27 cellular contexts compared by ENCODE assay signal in genomic region chr10:87715727-87716670, GRCh38. TPM values are rescaled to one million over a fixed set of nuclear protein-coding genes. Genes with fewer than 3 reads are reported as not detected.
DNase-seq lines count a peak whose midpoint lies in the region; ATAC-seq, FAIRE-seq and TF ChIP-seq lines count a peak whose summit lies in the region.
"Had no signal": no experiment of that assay in that cellular context is flagged by ENCODE, and none has a peak within 500 bp of the region (broad histone marks: within the 10 kb centered on the region; RNA-seq: fewer than 3 reads in every experiment).

No MANE protein-coding gene starts in this region.

- BruUV-seq in endothelial cell of umbilical vein (replicated peaks; lab: Mats Ljungman, UMichigan): no TSS peak

- peak overlapping the region; percentile 46 for H3K27ac ChIP-seq in endothelial cell of umbilical vein (ENCODE audit: insufficient read depth, low read depth, low read length)
- H3K27ac ChIP-seq in lower lobe of right lung: peak overlapping the region; percentile 67
- peak overlapping the region; percentile 59 for H3K27ac ChIP-seq in upper lobe of right lung
- H3K27ac ChIP-seq: 22Rv1, epithelial cell of prostate had no signal

- H3K4me3 ChIP-seq in endothelial cell of umbilical vein (replicated peaks in 1 of 3; ENCODE audit: insufficient read depth in 1 of 3, low read depth in 1 of 3, low read length in 3 of 3) (no peak overlapping the region), lower lobe of right lung (no peak overlapping the region), upper lobe of right lung (no peak overlapping the region)
- H3K4me3 ChIP-seq: GM12878 had no signal

- POLR2A ChIA-PET in endothelial cell of umbilical vein (lab: Charles Lee): no interaction called here

- H3K4me2 ChIP-seq in endothelial cell of umbilical vein (ENCODE audit: insufficient read depth, low read length): peak overlapping the region; percentile 31

- CTCF ChIA-PET in endothelial cell of umbilical vein (lab: Charles Lee): interaction anchor here (0.6 to 1.4 kb wide), 6 partner anchors 12 to 59 kb away, joined by 3 to 7 read pairs (median 3); no protein-coding TSS in a partner anchor

- H4K20me1 ChIP-seq in endothelial cell of umbilical vein (replicated peaks; ENCODE audit: control insufficient read depth, extremely low read depth, insufficient read depth, low read length): no peaks in the 10 kb centered on the region

- no peak for TF ChIP-seq POLR2A in endothelial cell of umbilical vein (IDR thresholded peaks at IDR 0.05; ENCODE audit: low read depth, low read length)

- DNase-seq in Right ventricle myocardium inferior (ENCODE audit: missing footprints): no peak
- DNase-seq in cardiac septum (ENCODE audit: low spot score): no peak
- DNase-seq in endothelial cell of umbilical vein (ENCODE audit: low read depth, low spot score): peak; percentile 59
- DNase-seq in lower lobe of right lung: no peak
- DNase-seq in upper lobe of right lung: no peak
- DNase-seq in NAMALWA (ENCODE audit: low spot score): no peak
- DNase-seq in iPS-NIHi7 (ENCODE audit: extremely low spot score): no peak
- DNase-seq: activated CD4-positive, CD25-positive, alpha-beta regulatory T cell; activated CD8-positive, alpha-beta memory T cell treated with anti-CD3 and anti-CD28 coated beads, Interleukin-2, amount 10 ng/mL, durations not matched to agents 7 days and 5 days; activated naive CD4-positive, alpha-beta T cell; activated T-cell treated with anti-CD3 and anti-CD28 coated beads, Interleukin-2, amount 50 U/mL, for 48 hours; CD4-positive, alpha-beta T cell; foreskin fibroblast; left colon; NCI-H2029 treated with DMSO at 0.1 percent for 48 hours; NCI-H526 treated with DMSO at 0.1 percent for 48 hours; SIG-M5; stimulated activated CD4-positive, alpha-beta T cell treated with anti-CD3 and anti-CD28 coated beads, Interleukin-4, amount 100 ng/mL, for 24 hours; substantia nigra had no signal

- FAIRE-seq in endothelial cell of umbilical vein (lab: Jason Lieb, UNC): peak; percentile 38
- FAIRE-seq: D721Med, GM12878, H1 had no signal

- dilution Hi-C loops in endothelial cell of umbilical vein (cut with MboI; ENCODE audit: extremely low pct_ligation_motif_present, low sequenced_read_pairs): no loop called here

- H3K27me3 ChIP-seq in endothelial cell of umbilical vein (ENCODE audit: control insufficient read depth in 2 of 2, insufficient read depth in 2 of 2, low read length in 2 of 2): no peaks in the 10 kb centered on the region
- H3K27me3 ChIP-seq in lower lobe of right lung (ENCODE audit: low read depth): no peaks in the 10 kb centered on the region
- no peaks in the 10 kb centered on the region for H3K27me3 ChIP-seq in upper lobe of right lung

- TF ChIP-seq CTCF in endothelial cell of umbilical vein (IDR thresholded peaks at IDR 0.05; ENCODE audit: extremely low read depth in 1 of 2, insufficient read depth in 1 of 2, low read depth in 1 of 2, low read length in 2 of 2) (no peak), lower lobe of right lung (IDR thresholded peaks at IDR 0.05) (no peak), upper lobe of right lung (IDR thresholded peaks at IDR 0.05) (no peak)

- H3K79me2 ChIP-seq in endothelial cell of umbilical vein (ENCODE audit: control insufficient read depth, insufficient read depth, low read length): no peaks in the 10 kb centered on the region

- no peak overlapping the region for H2AFZ ChIP-seq in endothelial cell of umbilical vein (ENCODE audit: low read depth, low read length)

- H3K9ac ChIP-seq in endothelial cell of umbilical vein (replicated peaks; ENCODE audit: extremely low read depth, insufficient read depth, low read length): no peak overlapping the region

- H3K36me3 ChIP-seq in endothelial cell of umbilical vein (ENCODE audit: control insufficient read depth in 2 of 2, extremely low read depth in 1 of 2, insufficient read depth in 2 of 2, low read length in 2 of 2): peaks cover 0 to 8% of the 10 kb centered on the region in 2 experiments
- H3K36me3 ChIP-seq in lower lobe of right lung: peaks cover 66% of the 10 kb centered on the region
- peaks cover 65% of the 10 kb centered on the region for H3K36me3 ChIP-seq in upper lobe of right lung

- H3K9me3 ChIP-seq in endothelial cell of umbilical vein (replicated peaks; ENCODE audit: control insufficient read depth, insufficient read depth, low read length) (no peaks in the 10 kb centered on the region), lower lobe of right lung (no peaks in the 10 kb centered on the region), upper lobe of right lung (no peaks in the 10 kb centered on the region)

- H3K4me1 ChIP-seq in endothelial cell of umbilical vein (ENCODE audit: control insufficient read depth, extremely low read depth, insufficient read depth, low read length) (peaks cover 32% of the 10 kb centered on the region), lower lobe of right lung (peaks cover 44% of the 10 kb centered on the region), upper lobe of right lung (peaks cover 17% of the 10 kb centered on the region)

- no peaks in the 10 kb centered on the region for H3K9me1 ChIP-seq in endothelial cell of umbilical vein (replicated peaks; ENCODE audit: control insufficient read depth, extremely low read depth, insufficient read depth, low read length)

- intact Hi-C loops in Right ventricle myocardium inferior (cut with DNase I) (no loop called here), cardiac septum (cut with DNase I) (no loop called here), endothelial cell of umbilical vein (cut with micrococcal nuclease) (loop anchor here (1.0 kb wide), 1 partner anchor 56 kb away; no protein-coding TSS in a partner anchor), lower lobe of right lung (cut with DNase I) (no loop called here), upper lobe of right lung (cut with DNase I) (loop anchor here (10.0 kb wide), 1 partner anchor 51 kb away; no protein-coding TSS in a partner anchor)

- peak; percentile 50 for ATAC-seq in Right ventricle myocardium inferior
- peak; percentile 32 to 34 for ATAC-seq in lower lobe of right lung
- ATAC-seq in upper lobe of right lung: peak; percentile 47
- no peak for ATAC-seq in GM18502 (IDR thresholded peaks at IDR 0.05; ENCODE audit: poor library complexity, unreplicated experiment)
- ATAC-seq: activated CD8-positive, alpha-beta memory T cell treated with anti-CD3 and anti-CD28 coated beads, Interleukin-2, amount 10 ng/mL, durations not matched to agents 7 days and 5 days; GM12878; left colon; Panc1; stimulated activated effector memory CD8-positive, alpha-beta T cell treated with anti-CD3 and anti-CD28 coated beads, Interleukin-12 subunit alpha, Interleukin-12 subunit beta, amount 100 ng/mL, for 72 hours had no signal

TF ChIP-seq in endothelial cell of umbilical vein, 7 proteins besides CTCF, POLR2A, EP300 and RAD21:
- TF ChIP-seq EZH2 (IDR thresholded peaks at IDR 0.05; ENCODE audit: borderline replicate concordance, low read depth, low read length, severe bottlenecking) (no peak), GATA2 (IDR thresholded peaks at IDR 0.05; ENCODE audit: insufficient read depth, insufficient read length, low read depth, low read length) (peak; percentile 75), POLR2AphosphoS5 (IDR thresholded peaks at IDR 0.05; ENCODE audit: insufficient read depth, low read depth, low read length) (peak; percentile 26), FOS (IDR thresholded peaks at IDR 0.05; ENCODE audit: borderline replicate concordance, insufficient read depth, low read length) (peak; percentile 9)

RNA-seq across cellular contexts. Expression of gene PAPSS2, which starts 56.3 kb away (rescaled TPM):
- total RNA-seq in Right ventricle myocardium inferior: 11.1 TPM
- total RNA-seq in cardiac septum: 4.6 TPM
- total RNA-seq in endothelial cell of umbilical vein: 82.6 and 93.2 TPM in 2 replicates
- 20.2 and 27.9 TPM in 2 replicates for polyA plus RNA-seq in endothelial cell of umbilical vein
- polyA plus RNA-seq in endothelial cell of umbilical vein (2011; cell fraction: cytosol; rRNA removed): 38.3 and 43.8 TPM in 2 replicates
- polyA plus RNA-seq in endothelial cell of umbilical vein (2011; cell fraction: nucleus; rRNA removed): 32.8 and 39.4 TPM in 2 replicates
- 146 and 147 TPM in 2 replicates for polyA plus RNA-seq in endothelial cell of umbilical vein (2012)
- polyA minus RNA-seq in endothelial cell of umbilical vein: 45.3 and 50.5 TPM in 2 replicates
- 5.2 TPM for polyA minus RNA-seq in endothelial cell of umbilical vein (2011; cell fraction: cytosol; rRNA and poly(A)+ RNA removed)
- 13.8 and 18.5 TPM in 2 replicates for polyA minus RNA-seq in endothelial cell of umbilical vein (2011; cell fraction: nucleus; rRNA and poly(A)+ RNA removed)
- total RNA-seq in lower lobe of right lung: 137 TPM
- total RNA-seq in upper lobe of right lung: 210 TPM
- total RNA-seq: CD4-positive, alpha-beta T cell had no signal

Comparison
In these comparisons a context has a peak if more than half of its experiments do, and no peak if none do; other contexts are left out.
1. intact Hi-C loops: an anchor here in endothelial cell of umbilical vein (1.0 kb wide) and upper lobe of right lung (10.0 kb wide); none called in Right ventricle myocardium inferior, cardiac septum and lower lobe of right lung.